Comparison of ENCODE assay signal across 19 cellular contexts in the genomic region with DNA sequence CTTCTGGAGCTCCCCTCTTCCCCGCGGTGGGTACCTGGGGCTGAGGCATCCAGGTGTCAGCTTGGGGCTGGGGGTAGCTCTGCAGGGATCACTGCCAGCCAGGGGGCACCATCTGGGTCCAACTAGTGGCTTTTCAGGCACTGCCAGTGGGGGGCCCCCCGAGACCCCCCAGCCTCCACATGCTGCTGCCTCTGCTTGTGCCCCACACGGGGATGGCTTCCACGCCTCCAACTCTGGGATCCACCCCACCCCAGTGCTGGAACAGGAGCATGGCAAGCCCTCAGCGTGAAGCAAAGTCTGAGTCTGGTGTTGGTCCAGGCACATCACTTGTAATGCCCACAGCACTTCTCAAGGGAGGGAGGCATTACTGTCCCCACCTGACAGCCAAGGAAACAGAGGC.
A peak's percentile ranks its signal among the peaks of the same experiment; 100 is the strongest.
DNase-seq lines count a peak whose midpoint lies in the region; ATAC-seq and TF ChIP-seq lines count a peak whose summit lies in the region.
"Had no signal": no experiment of that assay in that cellular context is flagged by ENCODE, and none has a peak within 500 bp of the region (broad histone marks: within the 10 kb centered on the region; RNA-seq: fewer than 3 reads in every experiment).

No MANE protein-coding gene starts in this region.

- H3K27ac ChIP-seq in HEK293 (ENCODE audit: extremely low read depth, low read depth, low read length) (no peak overlapping the region), neuronal stem cell (replicated peaks; ENCODE audit: low read length) (no peak overlapping the region), sigmoid colon (no peak overlapping the region), gastroesophageal sphincter (no peak overlapping the region)
- H3K27ac ChIP-seq: BLaER1 treated with 17β-estradiol and CSF1 and Interleukin-3, amounts not matched to agents 10 nM and 100 nM; C4-2B had no signal

- H3K4ac ChIP-seq in neuronal stem cell (ENCODE audit: low read length), result no peak overlapping the region

- H3K4me2 ChIP-seq in neuronal stem cell (ENCODE audit: insufficient read depth, low read length, poor library complexity, severe bottlenecking), result no peak overlapping the region
- H3K4me2 ChIP-seq: BLaER1 treated with 17β-estradiol and CSF1 and Interleukin-3, amounts not matched to agents 10 nM and 100 nM had no signal

- H3K14ac ChIP-seq in neuronal stem cell (ENCODE audit: low read length), result no peak overlapping the region

- CTCF ChIA-PET in HEK293 (lab: Yijun Ruan, JAX), result no interaction called here

- H3K23ac ChIP-seq in neuronal stem cell (ENCODE audit: low read depth, low read length, poor library complexity), result no peak overlapping the region

- H4K91ac ChIP-seq in neuronal stem cell (ENCODE audit: low read depth, low read length, poor library complexity), result no peak overlapping the region

- H3K27me3 Mint-ChIP-seq in activated naive CD8-positive, alpha-beta T cell treated with anti-CD3 and anti-CD28 coated beads for 36 hours, result peaks cover 18% of the 10 kb centered on the region
- peaks cover 20% of the 10 kb centered on the region for H3K27me3 Mint-ChIP-seq in type B pancreatic cell

- no CpG with 5 or more reads among the region's 6 CpGs for WGBS in neuronal stem cell (ENCODE audit: extremely low coverage in 2 of 2, insufficient read length in 2 of 2, insufficient replicate concordance in 1 of 2), 2 donors
- WGBS in sigmoid colon, 2 donors, result 62 to 73% methylated on average over 6 of the region's 6 CpGs
- no CpG with 5 or more reads among the region's 6 CpGs for WGBS in gastroesophageal sphincter (ENCODE audit: low coverage in 1 of 2), 2 donors

- H3K4me1 Mint-ChIP-seq in activated naive CD8-positive, alpha-beta T cell treated with anti-CD3 and anti-CD28 coated beads for 36 hours, result no peaks in the 10 kb centered on the region
- no peaks in the 10 kb centered on the region for H3K4me1 Mint-ChIP-seq in type B pancreatic cell (ENCODE audit: unreplicated experiment)
- H3K4me1 Mint-ChIP-seq: B cell had no signal

- POLR2A ChIA-PET in HEK293 (lab: Yijun Ruan, JAX), result no interaction called here

- no peaks in the 10 kb centered on the region for H3K36me3 Mint-ChIP-seq in activated naive CD8-positive, alpha-beta T cell treated with anti-CD3 and anti-CD28 coated beads for 36 hours
- no peaks in the 10 kb centered on the region for H3K36me3 Mint-ChIP-seq in type B pancreatic cell
- H3K36me3 Mint-ChIP-seq: CD8-positive, alpha-beta T cell had no signal

- H2BK15ac ChIP-seq in neuronal stem cell (ENCODE audit: low read length), result no peak overlapping the region

- H3K4me3 Mint-ChIP-seq in activated naive CD8-positive, alpha-beta T cell treated with anti-CD3 and anti-CD28 coated beads for 36 hours, result no peak overlapping the region
- no peak overlapping the region for H3K4me3 Mint-ChIP-seq in type B pancreatic cell
- H3K4me3 Mint-ChIP-seq: B cell; CD4-positive, alpha-beta T cell; CD8-positive, alpha-beta T cell had no signal

- H3K4me3 ChIP-seq in HEK293 (ENCODE audit: low read depth, low read length) (no peak overlapping the region), neuronal stem cell (ENCODE audit: low read length in 2 of 2) (peak overlapping the region in 1 of 2 donors; percentile 41), sigmoid colon (no peak overlapping the region), gastroesophageal sphincter (no peak overlapping the region)
- H3K4me3 ChIP-seq: BLaER1 treated with 17β-estradiol and CSF1 and Interleukin-3, amounts not matched to agents 10 nM and 100 nM had no signal

- TF ChIP-seq EP300 in sigmoid colon (IDR thresholded peaks at IDR 0.05) (no peak), gastroesophageal sphincter (IDR thresholded peaks at IDR 0.05) (no peak)

- TF ChIP-seq CTCF in HEK293 (tag by site-specific recombination; IDR thresholded peaks at IDR 0.05) (no peak), sigmoid colon (IDR thresholded peaks at IDR 0.05) (no peak), gastroesophageal sphincter (IDR thresholded peaks at IDR 0.05) (no peak), type B pancreatic cell (conservative IDR thresholded peaks at IDR 0.05) (no peak)

- DNase-seq in NCI-H69 (lab: John Stamatoyannopoulos, UW), result peak; percentile 41
- no peak for DNase-seq in neuronal stem cell (ENCODE audit: low spot score)
- DNase-seq in sigmoid colon, result peak; percentile 48
- no peak for DNase-seq in activated naive CD8-positive, alpha-beta T cell treated with anti-CD3 and anti-CD28 coated beads for 36 hours
- DNase-seq in Right ventricle myocardium inferior (ENCODE audit: missing footprints), result no peak
- DNase-seq in type B pancreatic cell (ENCODE audit: extremely low spot score, unreplicated experiment), result no peak
- DNase-seq: 8988T; AML-193; Caco-2; Calu3; CD4-positive, alpha-beta T cell; CD8-positive, alpha-beta T cell; DMS79 treated with DMSO at 0.1 percent for 48 hours; GF-D8 had no signal

- H3K27ac Mint-ChIP-seq in activated naive CD8-positive, alpha-beta T cell treated with anti-CD3 and anti-CD28 coated beads for 36 hours, result no peak overlapping the region
- H3K27ac Mint-ChIP-seq in type B pancreatic cell, result no peak overlapping the region
- H3K27ac Mint-ChIP-seq: B cell; CD4-positive, alpha-beta T cell; CD8-positive, alpha-beta T cell had no signal

- no peak for TF ChIP-seq POLR2A in sigmoid colon (IDR thresholded peaks at IDR 0.05)
- no peak for TF ChIP-seq POLR2A in gastroesophageal sphincter (IDR thresholded peaks at IDR 0.05)

- no peaks in the 10 kb centered on the region for H3K9me3 Mint-ChIP-seq in activated naive CD8-positive, alpha-beta T cell treated with anti-CD3 and anti-CD28 coated beads for 36 hours
- no peaks in the 10 kb centered on the region for H3K9me3 Mint-ChIP-seq in type B pancreatic cell
- H3K9me3 Mint-ChIP-seq: CD4-positive, alpha-beta T cell; CD8-positive, alpha-beta T cell had no signal

- H3K36me3 ChIP-seq in HEK293 (ENCODE audit: control insufficient read depth in 2 of 2, insufficient read depth in 1 of 2, low read length in 2 of 2) (no peaks in the 10 kb centered on the region), neuronal stem cell (replicated peaks in 1 of 2; ENCODE audit: control insufficient read depth in 2 of 2, insufficient read depth in 2 of 2, low read length in 2 of 2) (no peaks in the 10 kb centered on the region), sigmoid colon (no peaks in the 10 kb centered on the region), gastroesophageal sphincter (no peaks in the 10 kb centered on the region)
- H3K36me3 ChIP-seq: BLaER1 treated with 17β-estradiol and CSF1 and Interleukin-3, amounts not matched to agents 10 nM and 100 nM had no signal

- H3K9ac ChIP-seq in neuronal stem cell (ENCODE audit: low read depth, low read length, poor library complexity), result no peak overlapping the region
- H3K9ac ChIP-seq: BLaER1 treated with 17β-estradiol and CSF1 and Interleukin-3, amounts not matched to agents 10 nM and 100 nM had no signal

- no peak overlapping the region for H2BK12ac ChIP-seq in neuronal stem cell (ENCODE audit: low read length)

- H2AK5ac ChIP-seq in neuronal stem cell (ENCODE audit: low read depth, low read length), result no peak overlapping the region

- H3K4me1 ChIP-seq in HEK293 (ENCODE audit: control insufficient read depth, insufficient read depth, low read length), result no peaks in the 10 kb centered on the region
- peaks cover 0 to 2% of the 10 kb centered on the region in 2 donors for H3K4me1 ChIP-seq in neuronal stem cell (ENCODE audit: control insufficient read depth in 2 of 2, insufficient read depth in 1 of 2, low read depth in 1 of 2, low read length in 2 of 2)
- no peaks in the 10 kb centered on the region for H3K4me1 ChIP-seq in sigmoid colon
- no peaks in the 10 kb centered on the region for H3K4me1 ChIP-seq in gastroesophageal sphincter
- H3K4me1 ChIP-seq: Caco-2 had no signal

- H3K9me3 ChIP-seq in HEK293 (ENCODE audit: control insufficient read depth, insufficient read depth, low read depth, low read length), result no peaks in the 10 kb centered on the region
- H3K9me3 ChIP-seq in neuronal stem cell (replicated peaks in 1 of 2; ENCODE audit: control insufficient read depth in 2 of 2, insufficient read depth in 1 of 2, low read depth in 1 of 2, low read length in 2 of 2), result peaks cover 0 to 3% of the 10 kb centered on the region in 2 donors
- H3K9me3 ChIP-seq in sigmoid colon, result no peaks in the 10 kb centered on the region
- H3K9me3 ChIP-seq in gastroesophageal sphincter, result no peaks in the 10 kb centered on the region
- H3K9me3 ChIP-seq: BLaER1 treated with 17β-estradiol and CSF1 and Interleukin-3, amounts not matched to agents 10 nM and 100 nM; Caco-2 had no signal

- peaks cover 0 to 5% (median 0%) of the 10 kb centered on the region in 3 experiments for H3K27me3 ChIP-seq in neuronal stem cell (ENCODE audit: control insufficient read depth in 3 of 3, insufficient read depth in 3 of 3, low read depth in 1 of 3, low read length in 3 of 3)
- peaks cover 0 to 8% (median 4%) of the 10 kb centered on the region in 3 donors for H3K27me3 ChIP-seq in sigmoid colon
- H3K27me3 ChIP-seq in gastroesophageal sphincter, result peaks cover 26% of the 10 kb centered on the region
- H3K27me3 ChIP-seq: BLaER1 treated with 17β-estradiol and CSF1 and Interleukin-3, amounts not matched to agents 10 nM and 100 nM had no signal

- H2BK5ac ChIP-seq in neuronal stem cell (ENCODE audit: low read length), result no peak overlapping the region

- no peak overlapping the region for H4K8ac ChIP-seq in neuronal stem cell (ENCODE audit: low read depth, low read length)

- H3K18ac ChIP-seq in neuronal stem cell (ENCODE audit: low read length), result peak overlapping the region; percentile 48

- intact Hi-C loops in sigmoid colon (cut with DNase I), result no loop called here
- intact Hi-C loops in Right ventricle myocardium inferior (cut with DNase I), result no loop called here

- no peak for ATAC-seq in gastroesophageal sphincter
- ATAC-seq in Right ventricle myocardium inferior, result no peak
- ATAC-seq: CD8-positive, alpha-beta T cell had no signal

- no peak overlapping the region for H2AFZ ChIP-seq in neuronal stem cell (ENCODE audit: low read length)

- no peak overlapping the region for H2BK120ac ChIP-seq in neuronal stem cell (ENCODE audit: low read depth, low read length)

- no peaks in the 10 kb centered on the region for H3K79me1 ChIP-seq in neuronal stem cell (ENCODE audit: low read depth, low read length)

TF ChIP-seq in HEK293, 187 proteins besides CTCF, POLR2A, EP300 and RAD21 (continues in another document):
- TF ChIP-seq ZNF624 (tag by site-specific recombination; IDR thresholded peaks at IDR 0.05) (no peak), ZIC2 (tag by site-specific recombination; IDR thresholded peaks at IDR 0.05) (0 out of 2 replicates have a peak, but pooled peaks have one; percentile 7), ZNF133 (tag by site-specific recombination; IDR thresholded peaks at IDR 0.05) (no peak), ZNF48 (tag by site-specific recombination; IDR thresholded peaks at IDR 0.05) (no peak), ZSCAN30 (tag by site-specific recombination; IDR thresholded peaks at IDR 0.05) (no peak), HOXC10 (CRISPR knock-in tag; IDR thresholded peaks at IDR 0.05) (no peak)

Comparison
In these comparisons a context has a peak if more than half of its experiments do, and no peak if none do; other contexts are left out.
1. DNase-seq: peak in NCI-H69 (single experiment) and sigmoid colon (single experiment); none in neuronal stem cell (single experiment), activated naive CD8-positive, alpha-beta T cell treated with anti-CD3 and anti-CD28 coated beads for 36 hours (single experiment), Right ventricle myocardium inferior (single experiment) and type B pancreatic cell (single experiment).